Comparison of ENCODE assay signal across 8 cellular contexts in the genomic region with DNA sequence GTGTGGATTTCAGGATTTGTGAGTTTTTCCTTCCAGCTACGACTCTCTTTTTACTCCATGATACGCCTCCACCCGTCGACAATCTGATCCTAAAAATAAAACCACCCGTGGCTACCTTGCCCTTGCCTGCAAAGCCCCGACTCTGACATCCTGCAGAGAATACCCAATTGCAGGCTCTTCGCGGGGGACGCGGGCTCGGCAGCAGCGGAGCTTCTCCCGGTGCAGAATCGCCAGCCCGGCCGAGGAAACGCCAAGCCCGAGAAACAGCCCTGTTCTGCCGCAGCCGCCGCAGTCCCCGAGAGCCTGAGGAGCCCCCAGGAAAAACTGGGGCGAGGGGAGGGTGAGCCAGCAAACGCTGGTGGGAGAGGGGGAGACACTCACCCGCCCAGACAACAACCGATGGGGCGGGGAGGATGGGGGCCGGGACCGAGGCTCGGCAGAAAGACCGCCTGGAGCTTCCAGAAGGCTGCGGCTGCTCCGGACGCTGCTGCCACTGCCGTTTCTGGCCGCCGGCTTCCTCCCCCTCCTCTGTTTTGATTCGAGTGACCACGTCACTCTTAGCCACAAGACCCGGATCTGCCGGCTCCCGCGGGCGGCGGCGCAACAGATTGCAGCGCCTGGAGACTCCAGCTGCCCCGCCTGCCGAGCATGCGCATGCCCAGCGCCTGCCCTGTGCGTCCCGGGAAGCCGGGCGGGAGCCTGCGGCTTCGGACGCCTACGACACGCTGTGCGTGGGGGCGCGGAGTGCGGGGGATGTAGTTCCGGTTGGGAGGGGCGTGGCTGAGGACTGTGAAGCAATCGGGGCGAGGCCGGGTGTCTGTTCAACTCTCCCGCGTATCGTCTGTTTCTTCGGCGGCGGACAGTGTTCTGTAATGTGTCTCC. TPM values are rescaled to one million over a fixed set of nuclear protein-coding genes. Genes with fewer than 3 reads are reported as not detected.
DNase-seq lines count a peak whose midpoint lies in the region; ATAC-seq and TF ChIP-seq lines count a peak whose summit lies in the region.

A gene (minus strand): TSS at position 508 of the 882 bp plus-strand sequence. CDS start 33,720 bp downstream, outside the sequence.

- TF ChIP-seq CTCF in A673 (conservative IDR thresholded peaks at IDR 0.05; ENCODE audit: low read depth, low read length) (no peak), VCaP (conservative IDR thresholded peaks at IDR 0.05) (peak; percentile 17; the same call in 1 of the 2 replicates), breast epithelium (IDR thresholded peaks at IDR 0.05) (peak in 1 of 3 donors; percentile 46)

- peak within 1 kb of the TSS; percentile 93 to 98 (median 97) for H3K9ac ChIP-seq in skeletal muscle tissue (ENCODE audit: low read depth in 1 of 3, low read length in 3 of 3)

- intact Hi-C loops in A673 (cut with micrococcal nuclease; ENCODE audit: unreplicated experiment), result loop anchor here (2.0 to 10.0 kb wide), 3 partner anchors 111 to 336 kb away; a partner anchor contains a TSS
- intact Hi-C loops in breast epithelium (cut with DNase I; ENCODE audit: low total_unique reads), result loop anchor here (5.0 kb wide), 1 partner anchor 111 kb away; a partner anchor contains a TSS

- no TSS peak for BruUV-seq in A673 (replicated peaks; lab: Mats Ljungman, UMichigan)

- peak; percentile 61 for ATAC-seq in GM18861 (IDR thresholded peaks at IDR 0.05; ENCODE audit: unreplicated experiment)
- ATAC-seq in HG03095 (IDR thresholded peaks at IDR 0.05; ENCODE audit: unreplicated experiment), result peak; percentile 67

- H3K4me1 ChIP-seq in A673 (ENCODE audit: insufficient read depth, low read length, poor library complexity, severe bottlenecking) (peaks cover 10% of the 10 kb centered on the region), breast epithelium (peaks cover 0 to 11% of the 10 kb centered on the region in 2 donors), skeletal muscle tissue (ENCODE audit: control insufficient read depth in 3 of 3, insufficient read depth in 3 of 3, low read length in 3 of 3) (peaks cover 10 to 21% (median 13%) of the 10 kb centered on the region in 3 donors)

- H3K36me3 ChIP-seq in A673 (ENCODE audit: insufficient read depth, low read length, poor library complexity, severe bottlenecking) (no peaks in the 10 kb centered on the region), breast epithelium (no peaks in the 10 kb centered on the region), skeletal muscle tissue (ENCODE audit: control insufficient read depth in 3 of 3, insufficient read depth in 3 of 3, low read length in 3 of 3) (peaks cover 0 to 3% (median 0%) of the 10 kb centered on the region in 3 donors)

- H3K27ac ChIP-seq in A673 (ENCODE audit: low read depth, low read length, poor library complexity, severe bottlenecking) (peak within 1 kb of the TSS; percentile 91), VCaP (peak within 1 kb of the TSS; percentile 99), breast epithelium (peak within 1 kb of the TSS; percentile 91 to 99), skeletal muscle tissue (ENCODE audit: low read depth, low read length) (peak within 1 kb of the TSS; percentile 98)

- H3K27me3 ChIP-seq in A673 (replicated peaks; ENCODE audit: insufficient read depth, low read depth, low read length, poor library complexity), result no peaks in the 10 kb centered on the region
- H3K27me3 ChIP-seq in breast epithelium, result no peaks in the 10 kb centered on the region
- H3K27me3 ChIP-seq in skeletal muscle tissue (ENCODE audit: control insufficient read depth in 3 of 3, insufficient read depth in 3 of 3, low read length in 3 of 3), result no peaks in the 10 kb centered on the region

- peak; percentile 86 for TF ChIP-seq POLR2A in breast epithelium (IDR thresholded peaks at IDR 0.05)

- POLR2A ChIA-PET in A673 (lab: Charles Lee; ENCODE audit: low non-redundant PET), result interaction anchor here (0.6 kb wide), 1 partner anchor 547 kb away, joined by 3 read pairs; no protein-coding TSS in a partner anchor

- CTCF ChIA-PET in A673 (lab: Charles Lee), result no interaction called here

- H3K4me3 ChIP-seq in A673 (ENCODE audit: low read depth, low read length, poor library complexity, severe bottlenecking), result peak within 1 kb of the TSS; percentile 95
- peak within 1 kb of the TSS; percentile 68 to 91 (median 90) for H3K4me3 ChIP-seq in breast epithelium
- peak within 1 kb of the TSS; percentile 65 for H3K4me3 ChIP-seq in iPS-18c (ENCODE audit: insufficient read depth, low read depth, low read length)
- peak within 1 kb of the TSS; percentile 82 to 99 (median 90) for H3K4me3 ChIP-seq in skeletal muscle tissue (ENCODE audit: low read length in 3 of 3)

- peak; percentile 99 for DNase-seq in A673 (ENCODE audit: low spot score)
- DNase-seq in NCI-H2171 (lab: John Stamatoyannopoulos, UW), result peak; percentile 86
- peak; percentile 96 to 98 for DNase-seq in breast epithelium (ENCODE audit: low spot score in 2 of 2)

- no peaks in the 10 kb centered on the region for H3K9me3 ChIP-seq in A673 (ENCODE audit: low read depth, low read length, poor library complexity, severe bottlenecking)
- H3K9me3 ChIP-seq in breast epithelium, result no peaks in the 10 kb centered on the region
- H3K9me3 ChIP-seq in iPS-18c (ENCODE audit: control insufficient read depth, insufficient read depth, low read length), result no peaks in the 10 kb centered on the region
- H3K9me3 ChIP-seq in skeletal muscle tissue (ENCODE audit: control insufficient read depth in 3 of 3, low read length in 3 of 3), result no peaks in the 10 kb centered on the region

RNA-seq across cellular contexts. Expression of the gene that starts here (rescaled TPM):
- 14.4 and 14.5 TPM in 2 replicates for total RNA-seq in A673 (2021)
- 10 to 100 TPM; 38.7 to 71.0 (median 43.6) TPM for total RNA-seq in breast epithelium
- total RNA-seq in skeletal muscle tissue, result 15.7 TPM

Comparison
In these comparisons a context has a peak if more than half of its experiments do, and no peak if none do; other contexts are left out.
1. Peak in every context shown above with its lines: DNase-seq, ATAC-seq, H3K4me3 ChIP-seq and H3K27ac ChIP-seq.